ENCODE assay signal across 8 cellular contexts in the genomic region with DNA sequence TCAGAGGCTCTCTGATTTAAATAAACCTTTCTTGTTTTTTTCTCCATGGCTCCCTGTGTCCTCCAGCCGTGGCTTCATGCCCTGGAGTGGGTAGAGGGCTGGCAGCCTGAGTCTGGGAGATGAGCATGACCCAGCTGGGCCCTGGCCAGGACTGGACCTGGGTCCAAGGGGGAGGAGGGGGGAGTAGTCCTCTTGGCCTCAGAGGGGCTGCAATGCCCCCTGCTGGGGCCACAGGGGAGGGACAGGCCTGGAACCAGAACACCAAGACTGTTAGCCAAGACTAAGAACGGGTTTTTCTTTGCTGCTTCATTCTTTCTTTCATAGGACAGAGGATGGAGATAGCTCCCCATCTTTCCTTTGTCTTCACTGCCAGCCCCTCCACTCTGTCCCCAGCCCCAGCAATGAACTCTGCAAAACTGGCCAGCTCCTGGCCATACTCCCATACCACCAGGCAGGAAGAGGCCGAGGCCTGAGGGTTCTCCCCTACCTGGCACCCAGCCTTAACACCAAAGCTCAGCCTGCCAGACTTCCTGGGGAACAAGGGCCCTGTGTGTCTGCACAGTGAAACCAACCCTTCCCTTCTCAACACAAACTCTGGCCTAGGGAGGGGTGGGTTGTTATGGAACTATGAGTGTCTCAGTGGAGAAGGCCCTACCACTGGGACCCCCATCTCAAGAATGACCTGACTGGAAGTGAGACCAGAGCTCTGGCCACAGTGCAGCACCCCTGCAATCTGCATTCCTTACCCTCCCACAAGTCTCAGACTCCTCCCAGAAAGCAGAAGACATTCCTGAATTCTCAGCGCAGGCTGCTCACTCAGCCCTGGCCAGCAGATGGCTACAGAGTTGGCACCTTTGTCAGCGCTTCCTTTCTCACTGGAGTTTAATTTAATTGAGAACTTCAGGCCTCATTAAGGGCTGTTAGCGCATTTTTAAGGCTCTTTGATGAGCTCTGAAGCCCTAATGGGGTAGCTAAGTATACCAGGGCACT. TPM values are rescaled to one million over a fixed set of nuclear protein-coding genes. Genes with fewer than 3 reads are reported as not detected.
DNase-seq lines count a peak whose midpoint lies in the region; ATAC-seq, FAIRE-seq and TF ChIP-seq lines count a peak whose summit lies in the region.

No MANE protein-coding gene starts in this region.

- H3K36me3 Mint-ChIP-seq in endodermal cell (ENCODE audit: low read depth): peaks cover 37% of the 10 kb centered on the region

- peak overlapping the region; percentile 25 for H2BK5ac ChIP-seq in mesenchymal stem cell (ENCODE audit: low read depth, low read length, poor library complexity, severe bottlenecking)

- no peak overlapping the region for H3K4me3 Mint-ChIP-seq in endodermal cell

- ATAC-seq in A549: peak; percentile 42 to 69; a peak in 4 of 6 replicates
- peak; percentile 80 for ATAC-seq in aorta (ENCODE audit: low FRiP score)
- ATAC-seq in GM21786 (IDR thresholded peaks at IDR 0.05; ENCODE audit: unreplicated experiment): no peak

- H3K36me3 ChIP-seq in PC-9 (ENCODE audit: low read depth) (no peaks in the 10 kb centered on the region), endodermal cell (ENCODE audit: control insufficient read depth, insufficient read depth, low read length) (peaks cover 13% of the 10 kb centered on the region), mesenchymal stem cell (ENCODE audit: control insufficient read depth in 1 of 2, insufficient read depth in 2 of 2, low read depth in 1 of 2, low read length in 2 of 2) (peaks cover 14 to 42% of the 10 kb centered on the region in 2 experiments), aorta (ENCODE audit: control insufficient read depth in 1 of 2, insufficient read depth in 2 of 2, low read length in 1 of 2) (peaks cover 0 to 1% of the 10 kb centered on the region in 2 donors)

- H3K9me3 ChIP-seq in A549 (no peaks in the 10 kb centered on the region), PC-9 (ENCODE audit: insufficient read depth, low read depth) (no peaks in the 10 kb centered on the region), endodermal cell (ENCODE audit: control insufficient read depth, low read length) (no peaks in the 10 kb centered on the region), mesenchymal stem cell (ENCODE audit: control insufficient read depth, low read length) (no peaks in the 10 kb centered on the region), aorta (ENCODE audit: control insufficient read depth, low read length) (no peaks in the 10 kb centered on the region)

- H3K4me1 ChIP-seq in A549 (peaks cover 39% of the 10 kb centered on the region), PC-9 (replicated peaks; ENCODE audit: insufficient read depth) (peaks cover 17% of the 10 kb centered on the region), endodermal cell (ENCODE audit: control insufficient read depth, insufficient read depth, low read length) (peaks cover 11% of the 10 kb centered on the region), mesenchymal stem cell (ENCODE audit: control insufficient read depth, insufficient read depth, low read depth, low read length) (peaks cover 25% of the 10 kb centered on the region), aorta (ENCODE audit: control insufficient read depth in 1 of 2, insufficient read depth in 2 of 2, low read length in 2 of 2) (no peaks in the 10 kb centered on the region)

- peak overlapping the region; percentile 7 to 27 for H2BK12ac ChIP-seq in mesenchymal stem cell (ENCODE audit: low read length in 2 of 2)

- TF ChIP-seq RAD21 in A549 (conservative IDR thresholded peaks at IDR 0.05 in 1 of 2, IDR thresholded peaks at IDR 0.05 in 1 of 2): peak; percentile 65

- H3K4me2 ChIP-seq in A549: peak overlapping the region; percentile 25; the same call in 1 of the 3 replicates
- H3K4me2 ChIP-seq in PC-9: no peak overlapping the region
- no peak overlapping the region for H3K4me2 ChIP-seq in mesenchymal stem cell (ENCODE audit: low read length, poor library complexity, severe bottlenecking)

- H3K4ac ChIP-seq in mesenchymal stem cell (ENCODE audit: low read depth in 1 of 2, low read length in 2 of 2): peak overlapping the region in 1 of 2 experiments; percentile 13

- no peak for TF ChIP-seq POLR2A in A549 (IDR thresholded peaks at IDR 0.05; ENCODE audit: low read length)

- H3K27ac ChIP-seq in A549 (peak overlapping the region; percentile 11 to 77; a peak in 3 of 6 replicates), PC-9 (no peak overlapping the region), endodermal cell (ENCODE audit: low read depth, low read length) (peak overlapping the region; percentile 35), mesenchymal stem cell (ENCODE audit: low read length, poor library complexity, severe bottlenecking) (peak overlapping the region; percentile 74), aorta (ENCODE audit: low read depth in 1 of 2, low read length in 2 of 2) (peak overlapping the region; percentile 62 to 63)

- H3K9me3 Mint-ChIP-seq in endodermal cell: no peaks in the 10 kb centered on the region

- H2AFZ ChIP-seq in PC-9 (no peak overlapping the region), mesenchymal stem cell (ENCODE audit: low read depth, low read length) (no peak overlapping the region)

- H2BK120ac ChIP-seq in mesenchymal stem cell (ENCODE audit: low read depth, low read length): no peak overlapping the region

- H3K9ac ChIP-seq in endodermal cell (ENCODE audit: extremely low read depth, low read length, poor library complexity, severe bottlenecking): no peak overlapping the region
- H3K9ac ChIP-seq in mesenchymal stem cell (ENCODE audit: low read length): peak overlapping the region; percentile 58

- TF ChIP-seq CTCF in A549 (IDR thresholded peaks at IDR 0.05): peak; percentile 55
- peak; percentile 78 for TF ChIP-seq CTCF in GM12865 (IDR thresholded peaks at IDR 0.05; ENCODE audit: insufficient read depth, low read depth, low read length, missing control alignments)
- peak; percentile 81 for TF ChIP-seq CTCF in PC-9 (conservative IDR thresholded peaks at IDR 0.05)
- TF ChIP-seq CTCF in endodermal cell (conservative IDR thresholded peaks at IDR 0.05): peak; percentile 84

- no peak overlapping the region for H3K23ac ChIP-seq in mesenchymal stem cell (ENCODE audit: low read length in 2 of 2)

- no peak for FAIRE-seq in A549 (lab: Jason Lieb, UNC)

- H3K9me2 ChIP-seq in PC-9 (ENCODE audit: insufficient read depth): no peaks in the 10 kb centered on the region

- WGBS in A549 (ENCODE audit: missing lambda C conversion rate): 29% methylated on average over 6 of the region's 6 CpGs
- 52 to 60% methylated on average over 5 to 6 of the region's 6 CpGs for WGBS in endodermal cell (ENCODE audit: insufficient coverage in 1 of 2, insufficient read length in 1 of 2), 2 experiments
- 42% methylated on average over 6 of the region's 6 CpGs for WGBS in mesenchymal stem cell
- 8 to 16% methylated on average over 6 of the region's 6 CpGs for WGBS in aorta, 2 donors

- no peak for TF ChIP-seq EP300 in A549 (IDR thresholded peaks at IDR 0.05)

- H3K79me2 ChIP-seq in PC-9 (ENCODE audit: low read depth): no peaks in the 10 kb centered on the region

- BruUV-seq in PC-9 (replicated peaks; lab: Mats Ljungman, UMichigan): no TSS peak

- H3K27me3 ChIP-seq in PC-9 (ENCODE audit: insufficient read depth, low read depth): no peaks in the 10 kb centered on the region
- no peaks in the 10 kb centered on the region for H3K27me3 ChIP-seq in endodermal cell (ENCODE audit: control insufficient read depth, insufficient read depth, low read length, poor library complexity, severe bottlenecking)
- H3K27me3 ChIP-seq in mesenchymal stem cell (ENCODE audit: control insufficient read depth in 1 of 2, insufficient read depth in 1 of 2, low read length in 2 of 2): no peaks in the 10 kb centered on the region
- H3K27me3 ChIP-seq in aorta (ENCODE audit: control insufficient read depth in 1 of 2, insufficient read depth in 2 of 2, low read length in 1 of 2): no peaks in the 10 kb centered on the region

- H3K27me3 Mint-ChIP-seq in endodermal cell (ENCODE audit: insufficient read depth): peaks cover 3% of the 10 kb centered on the region

- peak overlapping the region in 1 of 2 experiments; percentile 4 for H3K14ac ChIP-seq in mesenchymal stem cell (ENCODE audit: low read length in 2 of 2)

- intact Hi-C loops in PC-9 (cut with micrococcal nuclease; ENCODE audit: unreplicated experiment) (loop anchor here (1.0 kb wide), 3 partner anchors 10 to 138 kb away; no protein-coding TSS in a partner anchor), aorta (cut with DNase I) (loop anchor here in 1 of 2 donors (2.0 kb wide), 1 partner anchor 62 kb away; no protein-coding TSS in a partner anchor)

- peak in 1 of 2 experiments; percentile 61 for DNase-seq in A549 (ENCODE audit: low read depth in 1 of 2, low spot score in 1 of 2)
- peak; percentile 49 for DNase-seq in GM12865 (ENCODE audit: low read depth)
- peak; percentile 34 to 57 for DNase-seq in PC-9
- DNase-seq in endodermal cell: peak; percentile 95
- DNase-seq in mesenchymal stem cell: peak; percentile 75
- DNase-seq in aorta: peak; percentile 90 to 94
- DNase-seq in activated CD4-positive, alpha-beta T cell treated with anti-CD3 and anti-CD28 coated beads for 48 hours: no peak

- peaks cover 24% of the 10 kb centered on the region for H3K4me1 Mint-ChIP-seq in endodermal cell

- peak overlapping the region; percentile 44 for H2AK5ac ChIP-seq in mesenchymal stem cell (ENCODE audit: low read length, severe bottlenecking)

- no peak overlapping the region for H2BK15ac ChIP-seq in mesenchymal stem cell (ENCODE audit: low read depth, poor library complexity, severe bottlenecking)

- peaks cover 2% of the 10 kb centered on the region for H3K79me1 ChIP-seq in mesenchymal stem cell (replicated peaks; ENCODE audit: low read length, poor library complexity, severe bottlenecking)

- peaks cover 27% of the 10 kb centered on the region for H3F3A ChIP-seq in PC-9 (ENCODE audit: insufficient read depth, low read depth)

- peak overlapping the region; percentile 95 for H3K27ac Mint-ChIP-seq in endodermal cell

- no peaks in the 10 kb centered on the region for H4K20me1 ChIP-seq in PC-9 (ENCODE audit: insufficient read depth)

- no peak overlapping the region for H3K4me3 ChIP-seq in A549
- H3K4me3 ChIP-seq in GM12865 (ENCODE audit: low read depth, low read length): no peak overlapping the region
- H3K4me3 ChIP-seq in PC-9: no peak overlapping the region
- no peak overlapping the region for H3K4me3 ChIP-seq in endodermal cell (ENCODE audit: low read length)
- no peak overlapping the region for H3K4me3 ChIP-seq in mesenchymal stem cell (ENCODE audit: insufficient read depth in 1 of 2, low read depth in 1 of 2, low read length in 2 of 2)
- no peak overlapping the region for H3K4me3 ChIP-seq in aorta (ENCODE audit: low read length in 2 of 2)

- POLR2A ChIA-PET in A549 (lab: Yijun Ruan, JAX) (interaction anchor here (1.8 kb wide), 1 partner anchor 13 kb away, joined by 13 read pairs; the partner anchor contains the start of gene HSP90AB1), PC-9 (lab: Charles Lee; ENCODE audit: unreplicated experiment) (no interaction called here)

- peak overlapping the region; percentile 30 for H4K8ac ChIP-seq in mesenchymal stem cell (ENCODE audit: low read length)

- H4K91ac ChIP-seq in mesenchymal stem cell (ENCODE audit: low read length): peak overlapping the region; percentile 2

- CTCF ChIA-PET in A549 (lab: Yijun Ruan, JAX): interaction anchor here (0.5 to 8.4 kb wide), 31 partner anchors 10 to 1659 kb away, joined by 3 to 111 read pairs (median 5); partner anchors contain the start of genes HSP90AB1, MYMX and SLC29A1
- CTCF ChIA-PET in PC-9 (lab: Charles Lee): interaction anchor here (0.5 to 1.3 kb wide), 5 partner anchors 11 to 141 kb away, joined by 3 to 8 read pairs (median 3); partner anchors contain the start of gene SLC29A1

- peak overlapping the region; percentile 3 to 44 for H3K18ac ChIP-seq in mesenchymal stem cell (ENCODE audit: low read depth in 1 of 2, low read length in 2 of 2)

RNA-seq across cellular contexts. Expression of gene SLC29A1, which starts 11.0 kb away (rescaled TPM):
- polyA plus RNA-seq in A549 (2011; rRNA removed) (72.3 and 80.0 TPM in 2 replicates), A549 (2017; fragmentation: RNase III; extraction: RNeasy Plus Mini Kit Qiagen cat#74134 plus additional on column Dnase treatment) (45.6 to 49.1 TPM (median 47.1 TPM) in 3 replicates), aorta (100 to 1,000 TPM in 1 of 2 donors, 10 to 100 TPM in 1; 38.3 to 120 TPM)
- polyA plus RNA-seq in A549 (2012; cell fraction: cytosol; rRNA removed): 112 and 143 TPM in 2 replicates
- 227 and 245 TPM in 2 replicates for polyA plus RNA-seq in A549 (2012; cell fraction: nucleus; rRNA removed)
- 114 and 138 TPM in 2 replicates for polyA minus RNA-seq in A549 (2011; rRNA and poly(A)+ RNA removed)
- total RNA-seq in PC-9 (2021) (45.3 and 46.9 TPM in 2 replicates), endodermal cell (100 to 1,000 TPM; 129 to 155 TPM), aorta (100 to 1,000 TPM; 121 to 142 TPM)
- 65.0 TPM for polyA plus RNA-seq in endodermal cell (2013, experiment 1 of 2)
- 58.4 TPM for polyA plus RNA-seq in endodermal cell (2013, experiment 2 of 2)
- polyA plus RNA-seq in mesenchymal stem cell (2013, experiment 1 of 2): 31.6 TPM
- 29.2 TPM for polyA plus RNA-seq in mesenchymal stem cell (2013, experiment 2 of 2)

RNA-seq across cellular contexts. Expression of gene HSP90AB1, which starts 12.5 kb away (rescaled TPM):
- 1,080 and 1,155 TPM in 2 replicates for polyA plus RNA-seq in A549 (2011; rRNA removed)
- 735 and 808 TPM in 2 replicates for polyA plus RNA-seq in A549 (2012; cell fraction: cytosol; rRNA removed)
- polyA plus RNA-seq in A549 (2012; cell fraction: nucleus; rRNA removed): 712 and 1,059 TPM in 2 replicates
- polyA plus RNA-seq in A549 (2017; fragmentation: RNase III; extraction: RNeasy Plus Mini Kit Qiagen cat#74134 plus additional on column Dnase treatment): 1,076 to 1,211 TPM (median 1,136 TPM) in 3 replicates
- 601 and 692 TPM in 2 replicates for polyA minus RNA-seq in A549 (2011; rRNA and poly(A)+ RNA removed)
- 895 and 1,136 TPM in 2 replicates for total RNA-seq in PC-9 (2021)
- 1,000 to 10,000 TPM; 1,356 to 1,422 TPM for total RNA-seq in endodermal cell
- polyA plus RNA-seq in endodermal cell (2013, experiment 1 of 2): 1,137 TPM
- 1,046 TPM for polyA plus RNA-seq in endodermal cell (2013, experiment 2 of 2)
- polyA plus RNA-seq in mesenchymal stem cell (2013, experiment 1 of 2): 545 TPM
- polyA plus RNA-seq in mesenchymal stem cell (2013, experiment 2 of 2): 525 TPM
- total RNA-seq in aorta: 100 to 1,000 TPM; 490 to 636 TPM
- polyA plus RNA-seq in aorta: 100 to 1,000 TPM; 385 to 391 TPM

RNA-seq across cellular contexts. Expression of gene MYMX, which starts 17.7 kb away (rescaled TPM):
- polyA plus RNA-seq in A549 (2011; rRNA removed): not detected in 2 replicates
- polyA plus RNA-seq in A549 (2012; cell fraction: cytosol; rRNA removed): 0.11 and 0.12 TPM in 2 replicates
- 0.24 TPM in 1 of 2 replicates, not detected in the other for polyA plus RNA-seq in A549 (2012; cell fraction: nucleus; rRNA removed)
- polyA plus RNA-seq in A549 (2017; fragmentation: RNase III; extraction: RNeasy Plus Mini Kit Qiagen cat#74134 plus additional on column Dnase treatment): not detected in 3 replicates
- not detected in 2 replicates for polyA minus RNA-seq in A549 (2011; rRNA and poly(A)+ RNA removed)
- not detected in 2 replicates for total RNA-seq in PC-9 (2021)
- 1 to 10 TPM; 1.7 to 1.8 TPM for total RNA-seq in endodermal cell
- 1.1 TPM for polyA plus RNA-seq in endodermal cell (2013, experiment 1 of 2)
- 0.83 TPM for polyA plus RNA-seq in endodermal cell (2013, experiment 2 of 2)
- not detected for polyA plus RNA-seq in mesenchymal stem cell (2013, experiment 1 of 2)
- polyA plus RNA-seq in mesenchymal stem cell (2013, experiment 2 of 2): not detected
- 1 to 10 TPM in 1 of 2 donors, not detected in 1; 1.6 TPM for total RNA-seq in aorta
- polyA plus RNA-seq in aorta: 1 to 10 TPM in 1 of 2 donors, not detected in 1; 1.3 TPM

RNA-seq across cellular contexts. Expression of gene SLC35B2, which starts 22.9 kb away (rescaled TPM):
- polyA plus RNA-seq in A549 (2011; rRNA removed): 44.5 and 61.4 TPM in 2 replicates
- polyA plus RNA-seq in A549 (2012; cell fraction: cytosol; rRNA removed): 56.6 and 84.2 TPM in 2 replicates
- polyA plus RNA-seq in A549 (2012; cell fraction: nucleus; rRNA removed): 60.0 and 63.0 TPM in 2 replicates
- 38.7 to 45.6 TPM (median 45.5 TPM) in 3 replicates for polyA plus RNA-seq in A549 (2017; fragmentation: RNase III; extraction: RNeasy Plus Mini Kit Qiagen cat#74134 plus additional on column Dnase treatment)
- 44.0 and 52.2 TPM in 2 replicates for polyA minus RNA-seq in A549 (2011; rRNA and poly(A)+ RNA removed)
- total RNA-seq in PC-9 (2021): 57.6 and 59.7 TPM in 2 replicates
- total RNA-seq in endodermal cell: 10 to 100 TPM; 52.5 to 54.3 TPM
- polyA plus RNA-seq in endodermal cell (2013, experiment 1 of 2): 42.1 TPM
- polyA plus RNA-seq in endodermal cell (2013, experiment 2 of 2): 39.6 TPM
- 80.8 TPM for polyA plus RNA-seq in mesenchymal stem cell (2013, experiment 1 of 2)
- 81.8 TPM for polyA plus RNA-seq in mesenchymal stem cell (2013, experiment 2 of 2)
- 10 to 100 TPM; 23.4 to 26.0 TPM for total RNA-seq in aorta
- 10 to 100 TPM; 10.6 to 27.7 TPM for polyA plus RNA-seq in aorta

RNA-seq across cellular contexts. Expression of gene NFKBIE, which starts 31.0 kb away (rescaled TPM):
- polyA plus RNA-seq in A549 (2011; rRNA removed) (6.2 and 6.3 TPM in 2 replicates), A549 (2017; fragmentation: RNase III; extraction: RNeasy Plus Mini Kit Qiagen cat#74134 plus additional on column Dnase treatment) (5.6 to 9.1 TPM (median 6.0 TPM) in 3 replicates), aorta (1 to 10 TPM; 3.5 to 4.4 TPM)
- 8.2 and 10.8 TPM in 2 replicates for polyA plus RNA-seq in A549 (2012; cell fraction: cytosol; rRNA removed)
- polyA plus RNA-seq in A549 (2012; cell fraction: nucleus; rRNA removed): 13.6 and 19.5 TPM in 2 replicates
- polyA minus RNA-seq in A549 (2011; rRNA and poly(A)+ RNA removed): 2.8 and 4.1 TPM in 2 replicates
- total RNA-seq in PC-9 (2021) (7.6 and 10.2 TPM in 2 replicates), endodermal cell (10 to 100 TPM in 1 of 2 donors, 1 to 10 TPM in 1; 8.3 to 11.0 TPM), aorta (10 to 100 TPM in 1 of 2 donors, 1 to 10 TPM in 1; 5.4 to 10.9 TPM)
- polyA plus RNA-seq in endodermal cell (2013, experiment 1 of 2): 8.9 TPM
- polyA plus RNA-seq in endodermal cell (2013, experiment 2 of 2): 5.6 TPM
- polyA plus RNA-seq in mesenchymal stem cell (2013, experiment 1 of 2): 4.9 TPM
- 4.8 TPM for polyA plus RNA-seq in mesenchymal stem cell (2013, experiment 2 of 2)
